Comparison of ENCODE assay signal across 23 cellular contexts in the genomic region with DNA sequence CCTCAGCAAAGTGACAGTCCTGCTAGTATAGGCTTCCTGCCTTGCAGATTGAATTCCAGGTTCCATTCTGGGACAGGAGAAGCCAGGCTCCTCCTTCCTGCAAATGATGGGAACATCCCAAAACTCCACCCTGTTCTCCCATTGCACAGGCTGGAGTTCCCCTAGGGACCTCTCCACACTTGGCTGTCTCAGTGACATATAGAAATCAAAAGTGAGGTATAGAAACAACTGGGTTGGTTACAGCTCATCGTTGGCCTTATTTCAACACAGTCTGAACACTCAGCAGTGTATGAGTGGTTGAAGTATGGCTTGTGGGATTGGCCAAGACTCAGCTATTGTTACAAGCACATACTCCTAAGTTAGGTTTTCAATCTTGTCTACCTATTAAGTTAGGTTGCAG.
DNase-seq lines count a peak whose midpoint lies in the region; ATAC-seq, FAIRE-seq and TF ChIP-seq lines count a peak whose summit lies in the region.
"Had no signal": no experiment of that assay in that cellular context is flagged by ENCODE, and none has a peak within 500 bp of the region (broad histone marks: within the 10 kb centered on the region; RNA-seq: fewer than 3 reads in every experiment).

No MANE protein-coding gene starts in this region.

- H3K27ac Mint-ChIP-seq in H9 = peak overlapping the region in 1 of 3 experiments; percentile 72; a peak in 2 of 7 replicates
- H3K27ac Mint-ChIP-seq in activated CD8-positive, alpha-beta memory T cell treated with anti-CD3 and anti-CD28 coated beads, Interleukin-2, amount 10 ng/mL, durations not matched to agents 7 days and 5 days = no peak overlapping the region

- ATAC-seq in activated CD8-positive, alpha-beta memory T cell treated with anti-CD3 and anti-CD28 coated beads, Interleukin-2, amount 10 ng/mL, durations not matched to agents 7 days and 5 days = no peak
- ATAC-seq in HG03354 (IDR thresholded peaks at IDR 0.05; ENCODE audit: poor library complexity, severe bottlenecking, unreplicated experiment) = no peak
- ATAC-seq in mucosa of descending colon = no peak
- ATAC-seq: psoas muscle had no signal

- no peak for TF ChIP-seq CTCF in H9 (conservative IDR thresholded peaks at IDR 0.05)
- TF ChIP-seq CTCF in PC-9 (conservative IDR thresholded peaks at IDR 0.05) = no peak
- no peak for TF ChIP-seq CTCF in H1 (IDR thresholded peaks at IDR 0.05; ENCODE audit: control extremely low read depth in 1 of 3, insufficient read depth in 1 of 3, low read depth in 1 of 3, low read length in 3 of 3)
- no peak for TF ChIP-seq CTCF in mucosa of descending colon (IDR thresholded peaks at IDR 0.05)

- no peaks in the 10 kb centered on the region; a peak in 1 of 7 replicates for H3K36me3 Mint-ChIP-seq in H9 (ENCODE audit: insufficient read depth in 1 of 3, low read depth in 3 of 3)
- no peaks in the 10 kb centered on the region for H3K36me3 Mint-ChIP-seq in activated CD8-positive, alpha-beta memory T cell treated with anti-CD3 and anti-CD28 coated beads, Interleukin-2, amount 10 ng/mL, durations not matched to agents 7 days and 5 days

- H3T11ph ChIP-seq in H9 (ENCODE audit: low read length) = no peak overlapping the region

- H2BK15ac ChIP-seq in H9 (ENCODE audit: low read depth, low read length) (no peak overlapping the region), H1 (ENCODE audit: low read length) (no peak overlapping the region)

- H3K4ac ChIP-seq in H9 (ENCODE audit: low read depth, low read length) (no peak overlapping the region), H1 (replicated peaks; ENCODE audit: insufficient read length, low read depth, low read length) (no peak overlapping the region)

- no TSS peak for BruUV-seq in PC-9 (replicated peaks; lab: Mats Ljungman, UMichigan)

- H3K9me3 ChIP-seq in H9 (ENCODE audit: control insufficient read depth, low read depth, low read length) (no peaks in the 10 kb centered on the region), PC-9 (ENCODE audit: insufficient read depth, low read depth) (peaks cover 4% of the 10 kb centered on the region), H1 (ENCODE audit: insufficient read depth in 2 of 2, low read depth in 1 of 2, low read length in 1 of 2) (no peaks in the 10 kb centered on the region), mucosa of descending colon (no peaks in the 10 kb centered on the region)
- H3K9me3 ChIP-seq: psoas muscle, SK-N-SH had no signal

- no peak overlapping the region for H3K56ac ChIP-seq in H9 (ENCODE audit: insufficient read length, low read depth, low read length)
- no peak overlapping the region for H3K56ac ChIP-seq in H1 (replicated peaks; ENCODE audit: insufficient read length, low read depth, low read length)

- H2BK5ac ChIP-seq in H9 (ENCODE audit: insufficient read length, low read length) = no peak overlapping the region
- no peak overlapping the region for H2BK5ac ChIP-seq in H1 (ENCODE audit: low read depth, low read length)

- TF ChIP-seq RAD21 in H1 (IDR thresholded peaks at IDR 0.05 in 1 of 2, conservative IDR thresholded peaks at IDR 0.05 in 1 of 2; ENCODE audit: low read depth in 2 of 2, low read length in 2 of 2) = no peak

- H2BK20ac ChIP-seq in H9 (ENCODE audit: low read depth, low read length, poor library complexity, severe bottlenecking) (no peak overlapping the region), H1 (ENCODE audit: low read length) (no peak overlapping the region)

- CTCF ChIA-PET in PC-9 (lab: Charles Lee) (no interaction called here), H1 (lab: Charles Lee; ENCODE audit: partially characterized antibody) (interaction anchor here (1.0 kb wide), 1 partner anchor 13 kb away, joined by 3 read pairs; no protein-coding TSS in a partner anchor)
- CTCF ChIA-PET in activated CD8-positive, alpha-beta memory T cell treated with anti-CD3 and anti-CD28 coated beads, Interleukin-2, amount 10 ng/mL, durations not matched to agents 7 days and 5 days (lab: Charles Lee) = no interaction called here

- no peak overlapping the region for H3K4me3 Mint-ChIP-seq in H9
- no peak overlapping the region for H3K4me3 Mint-ChIP-seq in activated CD8-positive, alpha-beta memory T cell treated with anti-CD3 and anti-CD28 coated beads, Interleukin-2, amount 10 ng/mL, durations not matched to agents 7 days and 5 days

- H2AK5ac ChIP-seq in H9 (ENCODE audit: insufficient read length, low read length) (no peak overlapping the region), H1 (ENCODE audit: low read depth, low read length) (no peak overlapping the region)

- WGBS in H9 (ENCODE audit: extremely low coverage, insufficient read length, low lambda C conversion rate) = no CpG with 5 or more reads among the region's 1 CpG
- WGBS in H1 (ENCODE audit: extremely low coverage in 1 of 2, insufficient coverage in 1 of 2, insufficient read length in 1 of 2, insufficient replicate concordance in 2 of 2, low coverage in 1 of 2, low lambda C conversion rate in 2 of 2, missing lambda C conversion rate in 1 of 2), 2 experiments = 86% methylated on average over 1 of the region's 1 CpG; no CpG with 5 or more reads in 1 of the 2 experiments

- FAIRE-seq in H1 (lab: Jason Lieb, UNC) = no peak
- FAIRE-seq: small intestine, urothelium cell line had no signal

- H3K4me1 ChIP-seq in ACC112 (ENCODE audit: control insufficient read depth, insufficient read depth, low read length, unreplicated experiment) (peaks cover 3% of the 10 kb centered on the region), H9 (ENCODE audit: insufficient read depth, low read length) (no peaks in the 10 kb centered on the region; the same call in 1 of the 2 replicates), PC-9 (replicated peaks; ENCODE audit: insufficient read depth) (peaks cover 12% of the 10 kb centered on the region; the same call in 1 of the 2 replicates), H1 (replicated peaks in 1 of 4; ENCODE audit: control insufficient read depth in 3 of 4, insufficient read depth in 4 of 4, low read length in 3 of 4) (peaks cover 3 to 5% (median 3%) of the 10 kb centered on the region in 4 experiments; a peak in 4 of 7 replicates), mucosa of descending colon (ENCODE audit: low read depth) (no peaks in the 10 kb centered on the region)
- H3K4me1 ChIP-seq: psoas muscle had no signal

- no peak overlapping the region for H4K91ac ChIP-seq in H9 (ENCODE audit: insufficient read length, low read depth, low read length)
- H4K91ac ChIP-seq in H1 (replicated peaks; ENCODE audit: insufficient read length, low read length) = no peak overlapping the region

- H3K4me1 Mint-ChIP-seq in H9 = peaks cover 22 to 27% of the 10 kb centered on the region in 2 experiments
- no peaks in the 10 kb centered on the region for H3K4me1 Mint-ChIP-seq in activated CD8-positive, alpha-beta memory T cell treated with anti-CD3 and anti-CD28 coated beads, Interleukin-2, amount 10 ng/mL, durations not matched to agents 7 days and 5 days

- H3K4me2 ChIP-seq in H9 (ENCODE audit: insufficient read depth, insufficient read length, low read length) (no peak overlapping the region), PC-9 (no peak overlapping the region), H1 (ENCODE audit: insufficient read depth in 1 of 2, low read depth in 2 of 2, low read length in 2 of 2) (no peak overlapping the region; a peak in 1 of 4 replicates)
- H3K4me2 ChIP-seq: SK-N-SH had no signal

- H3K23ac ChIP-seq in H9 (ENCODE audit: insufficient read length, low read depth, low read length) = no peak overlapping the region
- no peak overlapping the region for H3K23ac ChIP-seq in H1 (ENCODE audit: insufficient read length)

- H3K4me3 ChIP-seq in ACC112 (ENCODE audit: low read depth, low read length) (no peak overlapping the region), PC-9 (no peak overlapping the region), H1 (ENCODE audit: extremely low read depth in 1 of 4, insufficient read depth in 2 of 4, low read depth in 3 of 4, low read length in 4 of 4) (no peak overlapping the region), mucosa of descending colon (no peak overlapping the region)
- H3K4me3 ChIP-seq: psoas muscle had no signal

- no peaks in the 10 kb centered on the region for H3K9me2 ChIP-seq in PC-9 (ENCODE audit: insufficient read depth)
- H3K9me2 ChIP-seq: SK-N-SH had no signal

- H3K27me3 Mint-ChIP-seq in H9 (ENCODE audit: low read depth) = no peaks in the 10 kb centered on the region
- H3K27me3 Mint-ChIP-seq in activated CD8-positive, alpha-beta memory T cell treated with anti-CD3 and anti-CD28 coated beads, Interleukin-2, amount 10 ng/mL, durations not matched to agents 7 days and 5 days = no peaks in the 10 kb centered on the region

- POLR2A ChIA-PET in PC-9 (lab: Charles Lee; ENCODE audit: unreplicated experiment) = no interaction called here
- POLR2A ChIA-PET in H1 (lab: Charles Lee; ENCODE audit: partially characterized antibody) = no interaction called here

- H3F3A ChIP-seq in PC-9 (ENCODE audit: insufficient read depth, low read depth) = peaks cover 10% of the 10 kb centered on the region; the same call in 1 of the 2 replicates

- H2BK120ac ChIP-seq in H9 (ENCODE audit: low read depth, low read length, poor library complexity, severe bottlenecking) = no peak overlapping the region
- no peak overlapping the region for H2BK120ac ChIP-seq in H1 (replicated peaks; ENCODE audit: low read depth, low read length)

- no peak overlapping the region for H3K18ac ChIP-seq in H9 (ENCODE audit: insufficient read length, low read depth, low read length)
- H3K18ac ChIP-seq in H1 (ENCODE audit: extremely low read depth, low read length) = no peak overlapping the region

- H3K27ac ChIP-seq in ACC112 (ENCODE audit: low read depth, low read length) (no peak overlapping the region), H9 (ENCODE audit: insufficient read length, low read depth, low read length) (no peak overlapping the region), PC-9 (no peak overlapping the region), H1 (ENCODE audit: low read depth, low read length) (no peak overlapping the region)
- H3K27ac ChIP-seq: psoas muscle had no signal

- no peak overlapping the region for H3K9ac ChIP-seq in H9 (ENCODE audit: extremely low read depth, insufficient read length, low read length)
- no peak overlapping the region for H3K9ac ChIP-seq in H1 (replicated peaks in 1 of 4; ENCODE audit: extremely low read depth in 1 of 4, low read depth in 3 of 4, low read length in 3 of 4)
- H3K9ac ChIP-seq: SK-N-SH had no signal

- no peaks in the 10 kb centered on the region for H3K27me3 ChIP-seq in ACC112 (ENCODE audit: insufficient read depth, low read length)
- no peaks in the 10 kb centered on the region for H3K27me3 ChIP-seq in H9 (ENCODE audit: insufficient read depth, low read length)
- H3K27me3 ChIP-seq in PC-9 (ENCODE audit: insufficient read depth, low read depth) = no peaks in the 10 kb centered on the region
- no peaks in the 10 kb centered on the region for H3K27me3 ChIP-seq in H1 (replicated peaks in 1 of 4; ENCODE audit: control insufficient read depth in 3 of 4, extremely low read depth in 1 of 4, insufficient read depth in 3 of 4, low read length in 3 of 4)

- no peaks in the 10 kb centered on the region for H4K20me1 ChIP-seq in H9 (ENCODE audit: control insufficient read depth, insufficient read depth, insufficient read length)
- no peaks in the 10 kb centered on the region for H4K20me1 ChIP-seq in PC-9 (ENCODE audit: insufficient read depth)
- no peaks in the 10 kb centered on the region for H4K20me1 ChIP-seq in H1 (replicated peaks in 1 of 2; ENCODE audit: control insufficient read depth in 1 of 2, insufficient read depth in 2 of 2, low read length in 2 of 2)

- no peaks in the 10 kb centered on the region for H3K9me3 Mint-ChIP-seq in H9
- no peaks in the 10 kb centered on the region for H3K9me3 Mint-ChIP-seq in activated CD8-positive, alpha-beta memory T cell treated with anti-CD3 and anti-CD28 coated beads, Interleukin-2, amount 10 ng/mL, durations not matched to agents 7 days and 5 days (ENCODE audit: low read depth)

- H3K79me2 ChIP-seq in ACC112 (ENCODE audit: control insufficient read depth, insufficient read depth, low read length, unreplicated experiment) (no peaks in the 10 kb centered on the region), H9 (ENCODE audit: insufficient read depth, low read length) (no peaks in the 10 kb centered on the region), PC-9 (ENCODE audit: low read depth) (no peaks in the 10 kb centered on the region), H1 (ENCODE audit: control insufficient read depth in 1 of 2, insufficient read depth in 2 of 2, low read length in 2 of 2) (no peaks in the 10 kb centered on the region)

- H3K36me3 ChIP-seq in ACC112 (ENCODE audit: insufficient read depth, low read length) (no peaks in the 10 kb centered on the region), PC-9 (ENCODE audit: low read depth) (no peaks in the 10 kb centered on the region), H1 (ENCODE audit: control insufficient read depth in 2 of 4, insufficient read depth in 4 of 4, low read length in 3 of 4) (no peaks in the 10 kb centered on the region), mucosa of descending colon (ENCODE audit: low read depth) (no peaks in the 10 kb centered on the region)

- no peak overlapping the region for H2BK12ac ChIP-seq in H9 (ENCODE audit: insufficient read length, low read depth, low read length)
- H2BK12ac ChIP-seq in H1 (ENCODE audit: low read depth, low read length) = no peak overlapping the region

- H3K23me2 ChIP-seq in H9 (ENCODE audit: insufficient read length, low read depth, low read length, poor library complexity, severe bottlenecking) (no peaks in the 10 kb centered on the region), H1 (ENCODE audit: low read depth, low read length) (no peaks in the 10 kb centered on the region)

- no peak overlapping the region for H3K14ac ChIP-seq in H9 (ENCODE audit: insufficient read depth, low read length)
- H3K14ac ChIP-seq in H1 (ENCODE audit: insufficient read length) = no peak overlapping the region

- H2AFZ ChIP-seq in ACC112 (ENCODE audit: low read length, unreplicated experiment) = peak overlapping the region; percentile 60
- H2AFZ ChIP-seq in H9 (ENCODE audit: low read length) = no peak overlapping the region
- peak overlapping the region; percentile 34; the same call in 1 of the 2 replicates for H2AFZ ChIP-seq in PC-9
- peak overlapping the region; percentile 95 for H2AFZ ChIP-seq in H1 (ENCODE audit: low read length)

- H3K79me1 ChIP-seq in H9 (ENCODE audit: insufficient read depth, low read depth, low read length, poor library complexity, severe bottlenecking) (no peaks in the 10 kb centered on the region), H1 (ENCODE audit: low read depth, low read length) (no peaks in the 10 kb centered on the region)

- TF ChIP-seq EP300 in H1 (IDR thresholded peaks at IDR 0.05; ENCODE audit: borderline replicate concordance in 1 of 2, low read depth in 2 of 2, low read length in 2 of 2) = no peak

- H4K8ac ChIP-seq in H9 (replicated peaks; ENCODE audit: insufficient read length, low read depth, low read length) = no peak overlapping the region
- H4K8ac ChIP-seq in H1 (ENCODE audit: extremely low read depth, insufficient read depth, low read length) = no peak overlapping the region

- intact Hi-C loops in PC-9 (cut with micrococcal nuclease; ENCODE audit: unreplicated experiment) = no loop called here
- intact Hi-C loops in mucosa of descending colon (cut with DNase I, micrococcal nuclease) = no loop called here

- DNase-seq in H9 = peak; percentile 34
- DNase-seq in PC-9 = no peak
- no peak for DNase-seq in H1 (ENCODE audit: low read depth in 1 of 2, low spot score in 2 of 2)
- DNase-seq in activated CD8-positive, alpha-beta memory T cell treated with anti-CD3 and anti-CD28 coated beads, Interleukin-2, amount 10 ng/mL, durations not matched to agents 7 days and 5 days = no peak
- DNase-seq in C1 segment of cervical spinal cord (lab: John Stamatoyannopoulos, UW) = no peak
- DNase-seq in mucosa of descending colon = no peak
- DNase-seq: activated CD4-positive, alpha-beta T cell treated with anti-CD3 and anti-CD28 coated beads, Interleukin-2, amount 50 U/mL, for 1 hour; activated naive CD4-positive, alpha-beta T cell treated with Interleukin-2 at 50 U/mL for 16 hours; activated T-cell treated with anti-CD3 and anti-CD28 coated beads for 4 hours; aorta; GF-D8; IMR-90; mesendoderm; NCI-H1105 treated with DMSO at 0.1 percent for 48 hours; NCI-H774; psoas muscle; SK-N-SH; small intestine; stimulated activated CD4-positive, alpha-beta T cell treated with anti-CD3 and anti-CD28 coated beads, Interleukin-4, amount 100 ng/mL, for 4 hours; T-helper 9 cell had no signal

- H4K5ac ChIP-seq in H9 (ENCODE audit: insufficient read length, low read depth, low read length) = no peak overlapping the region
- no peak overlapping the region for H4K5ac ChIP-seq in H1 (ENCODE audit: insufficient read length, low read depth, low read length)

- no peak for TF ChIP-seq POLR2A in H1 (IDR thresholded peaks at IDR 0.05; ENCODE audit: control extremely low read depth in 1 of 2, low read depth in 2 of 2, low read length in 2 of 2)
